Comparison of ENCODE assay signal across 17 cellular contexts in genomic region chr16:11437069-11437468, GRCh38.
A peak's percentile ranks its signal among the peaks of the same experiment; 100 is the strongest.
DNase-seq lines count a peak whose midpoint lies in the region; TF ChIP-seq lines count a peak whose summit lies in the region.
"Had no signal": no experiment of that assay in that cellular context is flagged by ENCODE, and none has a peak within 500 bp of the region (broad histone marks: within the 10 kb centered on the region; RNA-seq: fewer than 3 reads in every experiment).

No MANE protein-coding gene starts in this region.

- no peak for TF ChIP-seq EP300 in esophagus muscularis mucosa (IDR thresholded peaks at IDR 0.05)

- H3K4me1 ChIP-seq in HEK293 (ENCODE audit: control insufficient read depth, insufficient read depth, low read length) (no peaks in the 10 kb centered on the region), esophagus muscularis mucosa (no peaks in the 10 kb centered on the region)
- H3K4me1 ChIP-seq: A549, Caco-2 had no signal

- CTCF ChIA-PET in HEK293 (lab: Yijun Ruan, JAX) = interaction anchor here (3.2 kb wide), 1 partner anchor 30 kb away, joined by 13 read pairs; no protein-coding TSS in a partner anchor

- H3K4me3 ChIP-seq in HEK293 (ENCODE audit: low read depth, low read length) (no peak overlapping the region), esophagus muscularis mucosa (no peak overlapping the region)
- H3K4me3 ChIP-seq: A549; BLaER1 treated with 17β-estradiol and CSF1 and Interleukin-3, amounts not matched to agents 10 nM and 100 nM had no signal

- no peak for TF ChIP-seq POLR2A in esophagus muscularis mucosa (IDR thresholded peaks at IDR 0.05; ENCODE audit: low read depth)

- TF ChIP-seq CTCF in HEK293 (tag by site-specific recombination; IDR thresholded peaks at IDR 0.05) (no peak), esophagus muscularis mucosa (IDR thresholded peaks at IDR 0.05) (no peak)

- POLR2A ChIA-PET in HEK293 (lab: Yijun Ruan, JAX) = no interaction called here

- intact Hi-C loops in esophagus muscularis mucosa (cut with DNase I) = no loop called here

- DNase-seq in DMS 273 (lab: John Stamatoyannopoulos, UW; ENCODE audit: unreplicated experiment) (peak; percentile 26), DMS 273 treated with DMSO at 0.1 percent for 48 hours (lab: John Stamatoyannopoulos, UW) (no peak), NCI-H69 (lab: John Stamatoyannopoulos, UW) (peak; percentile 47), esophagus muscularis mucosa (ENCODE audit: extremely low spot score) (no peak), SKM-1 treated with dmso at 0.1 percent for 144 hours (lab: John Stamatoyannopoulos, UW; ENCODE audit: unreplicated experiment) (no peak)
- DNase-seq: AML-193; Caco-2; Calu3; CD4-positive, alpha-beta T cell; CD8-positive, alpha-beta T cell; DMS79 treated with DMSO at 0.1 percent for 48 hours; GF-D8 had no signal

- H3K27me3 ChIP-seq in esophagus muscularis mucosa = peaks cover 0 to 12% (median 0%) of the 10 kb centered on the region in 4 donors
- H3K27me3 ChIP-seq: BLaER1 treated with 17β-estradiol and CSF1 and Interleukin-3, amounts not matched to agents 10 nM and 100 nM had no signal

- H3K36me3 ChIP-seq in HEK293 (ENCODE audit: control insufficient read depth in 2 of 2, insufficient read depth in 1 of 2, low read length in 2 of 2) (no peaks in the 10 kb centered on the region), esophagus muscularis mucosa (no peaks in the 10 kb centered on the region)

- no peaks in the 10 kb centered on the region for H3K9me3 ChIP-seq in HEK293 (ENCODE audit: control insufficient read depth, insufficient read depth, low read depth, low read length)
- peaks cover 0 to 32% (median 17%) of the 10 kb centered on the region in 4 donors for H3K9me3 ChIP-seq in esophagus muscularis mucosa

- WGBS in esophagus muscularis mucosa = 84% methylated on average over 5 of the region's 5 CpGs

- no peak overlapping the region for H3K27ac ChIP-seq in HEK293 (ENCODE audit: extremely low read depth, low read depth, low read length)
- no peak overlapping the region for H3K27ac ChIP-seq in esophagus muscularis mucosa (replicated peaks in 1 of 4)
- H3K27ac ChIP-seq: 22Rv1; A549; BLaER1 treated with 17β-estradiol and CSF1 and Interleukin-3, amounts not matched to agents 10 nM and 100 nM; C4-2B had no signal

TF ChIP-seq in HEK293, 187 proteins besides CTCF, POLR2A, EP300 and RAD21:
- TF ChIP-seq ZNF146 (tag by site-specific recombination; IDR thresholded peaks at IDR 0.05) = no peak
- TF ChIP-seq EGR2 (tag by site-specific recombination; IDR thresholded peaks at IDR 0.05; ENCODE audit: low read depth) = 0 out of 2 replicates have a peak, but pooled peaks have one; percentile 20
- no peak for TF ChIP-seq ZBTB21 (tag by site-specific recombination; IDR thresholded peaks at IDR 0.05)
- TF ChIP-seq ZNF629 (tag by site-specific recombination; IDR thresholded peaks at IDR 0.05) = peak; percentile 73
- no peak for TF ChIP-seq ZNF544 (tag by site-specific recombination; IDR thresholded peaks at IDR 0.05)
- peak; percentile 55 for TF ChIP-seq ZNF600 (tag by site-specific recombination; IDR thresholded peaks at IDR 0.05)
- TF ChIP-seq SCRT2 (tag by site-specific recombination; IDR thresholded peaks at IDR 0.05) = peak; percentile 89
TF ChIP-seq in HEK293: peak in this region for 4.

Comparison
In these comparisons a context has a peak if more than half of its experiments do, and no peak if none do; other contexts are left out.
1. DNase-seq: peak in DMS 273 (single experiment) and NCI-H69 (single experiment); none in DMS 273 treated with DMSO at 0.1 percent for 48 hours (single experiment), esophagus muscularis mucosa (single experiment) and SKM-1 treated with dmso at 0.1 percent for 144 hours (single experiment).